Comparison of ENCODE assay signal across 15 cellular contexts in genomic region chr6:166277021-166277420, GRCh38. TPM values are rescaled to one million over a fixed set of nuclear protein-coding genes. Genes with fewer than 3 reads are reported as not detected.
DNase-seq lines count a peak whose midpoint lies in the region; ATAC-seq and TF ChIP-seq lines count a peak whose summit lies in the region.
"Had no signal": no experiment of that assay in that cellular context is flagged by ENCODE, and none has a peak within 500 bp of the region (broad histone marks: within the 10 kb centered on the region; RNA-seq: fewer than 3 reads in every experiment).

No MANE protein-coding gene starts in this region.

- H3K4me3 ChIP-seq in mesenchymal stem cell (ENCODE audit: insufficient read depth in 1 of 2, low read depth in 1 of 2, low read length in 2 of 2) (no peak overlapping the region), upper lobe of right lung (no peak overlapping the region), aorta (ENCODE audit: low read length in 2 of 2) (no peak overlapping the region)
- H3K4me3 ChIP-seq: skin epidermis had no signal

- H3K9me3 Mint-ChIP-seq in brain = peaks cover 0 to 7% (median 0%) of the 10 kb centered on the region in 5 experiments
- no peaks in the 10 kb centered on the region for H3K9me3 Mint-ChIP-seq in activated CD4-positive, alpha-beta T cell treated with anti-CD3 and anti-CD28 coated beads for 36 hours (ENCODE audit: low read depth)
- H3K9me3 Mint-ChIP-seq: activated T-cell treated with anti-CD3 and anti-CD28 coated beads, Interleukin-2, amount 50 U/mL, for 4 hours; naive B cell had no signal

- peaks cover 11% of the 10 kb centered on the region for H3K27me3 Mint-ChIP-seq in brain
- peaks cover 4% of the 10 kb centered on the region for H3K27me3 Mint-ChIP-seq in activated CD4-positive, alpha-beta T cell treated with anti-CD3 and anti-CD28 coated beads for 36 hours

- H3K23ac ChIP-seq in mesenchymal stem cell (ENCODE audit: low read length in 2 of 2) = no peak overlapping the region

- no peak overlapping the region for H3K9ac ChIP-seq in mesenchymal stem cell (ENCODE audit: low read length)

- H3K9me3 ChIP-seq in mesenchymal stem cell (ENCODE audit: control insufficient read depth, low read length) (no peaks in the 10 kb centered on the region), upper lobe of right lung (no peaks in the 10 kb centered on the region), aorta (ENCODE audit: control insufficient read depth, low read length) (no peaks in the 10 kb centered on the region)

- no peak overlapping the region for H2AFZ ChIP-seq in mesenchymal stem cell (ENCODE audit: low read depth, low read length)

- H3K27ac Mint-ChIP-seq in brain = peak overlapping the region in 4 of 5 experiments; percentile 48 to 91 (median 86)
- no peak overlapping the region for H3K27ac Mint-ChIP-seq in activated CD4-positive, alpha-beta T cell treated with anti-CD3 and anti-CD28 coated beads for 36 hours
- H3K27ac Mint-ChIP-seq: naive B cell had no signal

- H2AK5ac ChIP-seq in mesenchymal stem cell (ENCODE audit: low read length, severe bottlenecking) = no peak overlapping the region

- no peak overlapping the region for H2BK120ac ChIP-seq in mesenchymal stem cell (ENCODE audit: low read depth, low read length)

- H2BK15ac ChIP-seq in mesenchymal stem cell (ENCODE audit: low read depth, poor library complexity, severe bottlenecking) = no peak overlapping the region

- POLR2A ChIA-PET in activated CD4-positive, alpha-beta T cell treated with anti-CD3 and anti-CD28 coated beads for 36 hours (lab: Charles Lee) = no interaction called here

- no peaks in the 10 kb centered on the region for H3K79me1 ChIP-seq in mesenchymal stem cell (replicated peaks; ENCODE audit: low read length, poor library complexity, severe bottlenecking)

- ATAC-seq in upper lobe of right lung (peak; percentile 17), aorta (ENCODE audit: low FRiP score) (no peak), GM18909 (IDR thresholded peaks at IDR 0.05; ENCODE audit: poor library complexity, unreplicated experiment) (no peak)
- ATAC-seq in activated CD4-positive, alpha-beta T cell treated with anti-CD3 and anti-CD28 coated beads for 36 hours = no peak
- ATAC-seq: activated T-cell treated with anti-CD3 and anti-CD28 coated beads, Interleukin-2, amount 50 U/mL, for 4 hours had no signal

- DNase-seq in NCI-H748 (lab: John Stamatoyannopoulos, UW; ENCODE audit: unreplicated experiment) (peak; percentile 21), NCI-H748 treated with DMSO at 0.1 percent for 48 hours (lab: John Stamatoyannopoulos, UW) (no peak), mesenchymal stem cell (peak; percentile 10), upper lobe of right lung (no peak), aorta (no peak)
- DNase-seq in activated CD4-positive, alpha-beta T cell treated with anti-CD3 and anti-CD28 coated beads for 36 hours = no peak
- DNase-seq: activated CD4-positive, CD25-positive, alpha-beta regulatory T cell treated with anti-CD3 and anti-CD28 coated beads, Interleukin-2, amount 50 U/mL, for 72 hours; activated T-cell treated with anti-CD3 and anti-CD28 coated beads, Interleukin-2, amount 50 U/mL, for 4 hours; erythroblast; naive B cell; NCI-H146; trophoblast cell had no signal

- no peaks in the 10 kb centered on the region for H3K36me3 Mint-ChIP-seq in brain
- no peaks in the 10 kb centered on the region for H3K36me3 Mint-ChIP-seq in activated CD4-positive, alpha-beta T cell treated with anti-CD3 and anti-CD28 coated beads for 36 hours (ENCODE audit: low read depth)
- H3K36me3 Mint-ChIP-seq: naive B cell had no signal

- no peak overlapping the region for H3K4me2 ChIP-seq in mesenchymal stem cell (ENCODE audit: low read length, poor library complexity, severe bottlenecking)

- no peaks in the 10 kb centered on the region for H3K36me3 ChIP-seq in mesenchymal stem cell (ENCODE audit: control insufficient read depth in 1 of 2, insufficient read depth in 2 of 2, low read depth in 1 of 2, low read length in 2 of 2)
- H3K36me3 ChIP-seq in upper lobe of right lung = no peaks in the 10 kb centered on the region
- H3K36me3 ChIP-seq in aorta (ENCODE audit: control insufficient read depth in 1 of 2, insufficient read depth in 2 of 2, low read length in 1 of 2) = no peaks in the 10 kb centered on the region

- H3K4me1 ChIP-seq in mesenchymal stem cell (ENCODE audit: control insufficient read depth, insufficient read depth, low read depth, low read length) (peaks cover 2% of the 10 kb centered on the region), upper lobe of right lung (peaks cover 6% of the 10 kb centered on the region), aorta (ENCODE audit: control insufficient read depth in 1 of 2, insufficient read depth in 2 of 2, low read length in 2 of 2) (no peaks in the 10 kb centered on the region)

- no peak overlapping the region for H3K14ac ChIP-seq in mesenchymal stem cell (ENCODE audit: low read length in 2 of 2)

- H4K91ac ChIP-seq in mesenchymal stem cell (ENCODE audit: low read length) = no peak overlapping the region

- H3K18ac ChIP-seq in mesenchymal stem cell (ENCODE audit: low read depth in 1 of 2, low read length in 2 of 2) = no peak overlapping the region

- TF ChIP-seq CTCF in brain (conservative IDR thresholded peaks at IDR 0.05) = no peak
- no peak for TF ChIP-seq CTCF in upper lobe of right lung (IDR thresholded peaks at IDR 0.05)

- intact Hi-C loops in upper lobe of right lung (cut with DNase I) (loop anchor here (10.0 kb wide), 1 partner anchor 118 kb away; no protein-coding TSS in a partner anchor), aorta (cut with DNase I) (no loop called here)
- intact Hi-C loops in activated CD4-positive, alpha-beta T cell treated with anti-CD3 and anti-CD28 coated beads for 36 hours (cut with DNase I, micrococcal nuclease) = loop anchor here in 1 of 2 experiments (5.0 kb wide), 1 partner anchor 105 kb away; the partner anchor contains the start of gene MPC1

- H3K27me3 ChIP-seq in mesenchymal stem cell (ENCODE audit: control insufficient read depth in 1 of 2, insufficient read depth in 1 of 2, low read length in 2 of 2) (peaks cover 17 to 29% of the 10 kb centered on the region in 2 experiments), upper lobe of right lung (peaks cover 13% of the 10 kb centered on the region), aorta (ENCODE audit: control insufficient read depth in 1 of 2, insufficient read depth in 2 of 2, low read length in 1 of 2) (no peaks in the 10 kb centered on the region)

- CTCF ChIA-PET in activated CD4-positive, alpha-beta T cell treated with anti-CD3 and anti-CD28 coated beads for 36 hours (lab: Charles Lee) = interaction anchor here (0.8 to 2.0 kb wide), 5 partner anchors 16 to 127 kb away, joined by 3 to 17 read pairs (median 4); no protein-coding TSS in a partner anchor

- H3K4me1 Mint-ChIP-seq in brain = peaks cover 24% of the 10 kb centered on the region
- H3K4me1 Mint-ChIP-seq in activated CD4-positive, alpha-beta T cell treated with anti-CD3 and anti-CD28 coated beads for 36 hours = peaks cover 7% of the 10 kb centered on the region

- H4K8ac ChIP-seq in mesenchymal stem cell (ENCODE audit: low read length) = no peak overlapping the region

- H3K27ac ChIP-seq in mesenchymal stem cell (ENCODE audit: low read length, poor library complexity, severe bottlenecking) = no peak overlapping the region
- no peak overlapping the region for H3K27ac ChIP-seq in upper lobe of right lung
- no peak overlapping the region for H3K27ac ChIP-seq in aorta (ENCODE audit: low read depth in 1 of 2, low read length in 2 of 2)
- H3K27ac ChIP-seq: skin epidermis had no signal

- H3K4ac ChIP-seq in mesenchymal stem cell (ENCODE audit: low read depth in 1 of 2, low read length in 2 of 2) = no peak overlapping the region

- H2BK12ac ChIP-seq in mesenchymal stem cell (ENCODE audit: low read length in 2 of 2) = no peak overlapping the region

- H2BK5ac ChIP-seq in mesenchymal stem cell (ENCODE audit: low read depth, low read length, poor library complexity, severe bottlenecking) = no peak overlapping the region

- H3K4me3 Mint-ChIP-seq in brain = peak overlapping the region; percentile 38 to 76 (median 73)
- no peak overlapping the region for H3K4me3 Mint-ChIP-seq in activated CD4-positive, alpha-beta T cell treated with anti-CD3 and anti-CD28 coated beads for 36 hours
- H3K4me3 Mint-ChIP-seq: activated T-cell treated with anti-CD3 and anti-CD28 coated beads, Interleukin-2, amount 50 U/mL, for 4 hours; naive B cell had no signal

- WGBS in mesenchymal stem cell = 73% methylated on average over 10 of the region's 11 CpGs
- WGBS in aorta, 2 donors = 7 to 8% methylated on average over 11 of the region's 11 CpGs

RNA-seq across cellular contexts. Expression of gene PRR18, which starts 31.2 kb away (rescaled TPM):
- polyA plus RNA-seq in brain (ENCODE audit: insufficient read depth, low read depth, low replicate concordance) (22.1 TPM), aorta (not detected)
- polyA plus RNA-seq in mesenchymal stem cell (2013, experiment 1 of 2) = not detected
- polyA plus RNA-seq in mesenchymal stem cell (2013, experiment 2 of 2) = not detected
- total RNA-seq in upper lobe of right lung (not detected), aorta (not detected)
- under 1 TPM in 1 of 2 experiments, not detected in 1; 0.11 TPM for total RNA-seq in activated CD4-positive, alpha-beta T cell treated with anti-CD3 and anti-CD28 coated beads for 36 hours

Comparison
In these comparisons a context has a peak if more than half of its experiments do, and no peak if none do; other contexts are left out.
1. DNase-seq: peak in NCI-H748 (single experiment) and mesenchymal stem cell (single experiment); none in NCI-H748 treated with DMSO at 0.1 percent for 48 hours (single experiment), upper lobe of right lung (single experiment), aorta (0 of 2) and activated CD4-positive, alpha-beta T cell treated with anti-CD3 and anti-CD28 coated beads for 36 hours (single experiment).